Comparison of ENCODE assay signal across 1 cellular context in genomic region chr6:5132741-5133140, GRCh38.
TF ChIP-seq lines count a peak whose summit lies in the region.

No MANE protein-coding gene starts in this region.

TF ChIP-seq in GM12878, 131 proteins besides CTCF, POLR2A, EP300 and RAD21 (continued from another document):
- no peak for TF ChIP-seq NBN (IDR thresholded peaks at IDR 0.05)
